Comparison of ENCODE assay signal across 10 cellular contexts in the genomic region with DNA sequence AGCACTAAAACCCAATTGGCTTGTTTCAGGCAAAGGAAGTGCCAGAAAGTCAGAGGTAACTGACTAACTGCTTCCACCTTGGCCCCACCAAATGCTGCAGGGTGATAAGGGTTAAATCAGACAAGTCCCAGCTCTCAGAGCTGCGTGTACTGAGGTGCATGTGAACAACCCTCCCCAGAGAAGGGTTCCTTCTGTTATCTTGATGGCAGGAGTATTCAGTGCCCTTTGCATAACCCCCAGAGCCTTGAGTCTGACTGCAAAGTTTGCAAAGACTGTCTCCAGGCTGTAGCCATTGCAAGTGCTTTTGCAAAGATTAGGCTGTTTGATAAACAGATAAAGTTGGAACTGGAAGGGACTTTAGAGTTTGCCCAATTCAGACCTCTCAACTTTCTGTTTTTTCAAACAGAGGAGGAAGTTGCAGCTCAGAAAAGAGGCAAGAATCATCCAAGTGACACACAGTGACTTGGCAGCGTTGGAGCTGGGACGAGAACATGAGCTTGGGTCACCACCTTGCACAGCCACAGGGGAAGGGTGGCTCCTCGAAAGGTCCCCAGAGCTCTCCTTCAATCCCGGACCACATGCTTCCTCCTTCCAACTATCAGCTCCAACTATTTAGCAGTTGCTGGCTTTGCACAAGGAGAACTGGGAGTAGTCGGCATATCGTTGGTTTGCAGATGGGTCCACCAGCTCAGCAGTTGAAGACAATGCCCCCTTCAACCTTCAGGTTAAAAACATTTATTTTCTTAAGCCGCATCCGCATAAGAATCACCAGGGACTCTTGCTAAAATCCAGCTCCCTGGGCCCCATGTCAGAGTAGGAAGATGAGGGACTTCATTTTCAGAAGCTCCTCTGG.
DNase-seq lines count a peak whose midpoint lies in the region; ATAC-seq and TF ChIP-seq lines count a peak whose summit lies in the region.
"Had no signal": no experiment of that assay in that cellular context is flagged by ENCODE, and none has a peak within 500 bp of the region (broad histone marks: within the 10 kb centered on the region; RNA-seq: fewer than 3 reads in every experiment).

No MANE protein-coding gene starts in this region.

- POLR2A ChIA-PET in CD8-positive, alpha-beta T cell (lab: Charles Lee): no interaction called here

- CTCF ChIA-PET in CD8-positive, alpha-beta T cell (lab: Charles Lee): no interaction called here

- H3K9me3 Mint-ChIP-seq in CD8-positive, alpha-beta T cell: no peaks in the 10 kb centered on the region

- no peaks in the 10 kb centered on the region for H3K36me3 ChIP-seq in CD8-positive, alpha-beta T cell (ENCODE audit: insufficient read depth, low read length)
- no peaks in the 10 kb centered on the region for H3K36me3 ChIP-seq in mesodermal cell (ENCODE audit: control insufficient read depth, insufficient read depth, low read length)
- no peaks in the 10 kb centered on the region for H3K36me3 ChIP-seq in BE2C
- H3K36me3 ChIP-seq: ascending aorta had no signal

- H3K27me3 ChIP-seq in CD8-positive, alpha-beta T cell (ENCODE audit: insufficient read depth, low read length): no peaks in the 10 kb centered on the region
- H3K27me3 ChIP-seq in BE2C: no peaks in the 10 kb centered on the region; the same call in 1 of the 2 replicates
- H3K27me3 ChIP-seq: ascending aorta had no signal

- WGBS in mesodermal cell (ENCODE audit: insufficient coverage in 2 of 2), 2 experiments: 75 to 77% methylated on average over 5 to 7 of the region's 9 CpGs

- no peak overlapping the region for H3K27ac ChIP-seq in CD8-positive, alpha-beta T cell (ENCODE audit: low read depth, low read length)
- peak overlapping the region; percentile 38 for H3K27ac ChIP-seq in VCaP
- H3K27ac ChIP-seq in mesodermal cell (ENCODE audit: low read depth, low read length, severe bottlenecking): peak overlapping the region; percentile 19
- H3K27ac ChIP-seq: ascending aorta had no signal

- no peak overlapping the region for H3K4me3 Mint-ChIP-seq in CD8-positive, alpha-beta T cell

- ATAC-seq in CD8-positive, alpha-beta T cell: no peak
- no peak for ATAC-seq in HG03045 (IDR thresholded peaks at IDR 0.05; ENCODE audit: unreplicated experiment)

- H3K36me3 Mint-ChIP-seq in CD8-positive, alpha-beta T cell: no peaks in the 10 kb centered on the region

- peaks cover 16% of the 10 kb centered on the region for H3K4me1 Mint-ChIP-seq in CD8-positive, alpha-beta T cell (ENCODE audit: low read depth)

- no peak overlapping the region for H3K4me3 ChIP-seq in CD8-positive, alpha-beta T cell (ENCODE audit: low read depth, low read length)
- H3K4me3 ChIP-seq in Jurkat, Clone E6-1 (ENCODE audit: low read length): no peak overlapping the region
- H3K4me3 ChIP-seq in mesodermal cell (ENCODE audit: extremely low read depth, insufficient read depth, low read length, poor library complexity, severe bottlenecking) (no peak overlapping the region), BE2C (ENCODE audit: low read depth, low read length) (no peak overlapping the region)
- H3K4me3 ChIP-seq: ascending aorta had no signal

- DNase-seq in CD8-positive, alpha-beta T cell: no peak
- DNase-seq in Jurkat, Clone E6-1 (ENCODE audit: low read depth, low spot score): peak; percentile 14
- DNase-seq in BE2C (no peak), NCI-H2171 treated with DMSO at 0.1 percent for 48 hours (lab: John Stamatoyannopoulos, UW) (no peak)
- DNase-seq in central memory CD4-positive, alpha-beta T cell: no peak
- DNase-seq: stimulated activated naive CD4-positive, alpha-beta T cell treated with Interleukin-2 at 50 U/mL for 16 hours had no signal

- no peaks in the 10 kb centered on the region for H3K9me3 ChIP-seq in CD8-positive, alpha-beta T cell (ENCODE audit: low read length)
- H3K9me3 ChIP-seq in mesodermal cell (ENCODE audit: control insufficient read depth, low read length): peaks cover 11% of the 10 kb centered on the region
- no peaks in the 10 kb centered on the region for H3K9me3 ChIP-seq in BE2C
- H3K9me3 ChIP-seq: ascending aorta had no signal

- H3K4me1 ChIP-seq in CD8-positive, alpha-beta T cell (ENCODE audit: insufficient read depth, low read length): peaks cover 7% of the 10 kb centered on the region
- peaks cover 19% of the 10 kb centered on the region for H3K4me1 ChIP-seq in mesodermal cell (ENCODE audit: control insufficient read depth, insufficient read depth, low read length, poor library complexity, severe bottlenecking)
- H3K4me1 ChIP-seq in BE2C: no peaks in the 10 kb centered on the region
- H3K4me1 ChIP-seq: ascending aorta had no signal

- intact Hi-C loops in CD8-positive, alpha-beta T cell (cut with DNase I, micrococcal nuclease): no loop called here

- peak overlapping the region; percentile 69 for H3K27ac Mint-ChIP-seq in CD8-positive, alpha-beta T cell

- TF ChIP-seq CTCF in CD8-positive, alpha-beta T cell (IDR thresholded peaks at IDR 0.05): no peak
- no peak for TF ChIP-seq CTCF in VCaP (conservative IDR thresholded peaks at IDR 0.05)
- TF ChIP-seq CTCF in BE2C (IDR thresholded peaks at IDR 0.05; ENCODE audit: low read depth, low read length): no peak

- no peaks in the 10 kb centered on the region for H3K27me3 Mint-ChIP-seq in CD8-positive, alpha-beta T cell (ENCODE audit: low read depth)
